In the genomic region with DNA sequence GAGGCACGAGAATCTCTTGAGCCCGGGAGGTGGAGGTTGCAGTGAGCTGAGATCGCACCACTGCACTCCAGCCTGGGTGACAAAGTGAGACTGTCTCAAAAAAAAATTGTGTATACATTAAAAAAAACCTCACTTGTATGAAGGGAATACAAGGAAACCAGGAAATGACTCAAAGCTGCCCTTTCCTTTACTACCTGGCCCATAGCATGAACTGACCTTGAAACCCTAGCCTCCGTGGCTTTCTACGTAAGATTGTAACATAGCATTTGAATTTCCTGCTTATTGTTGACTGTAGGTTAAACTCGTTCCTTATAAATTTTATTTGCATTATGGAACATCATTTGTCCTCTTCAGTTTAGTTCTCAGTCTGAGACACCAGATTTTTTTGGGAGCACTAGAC, we compare ENCODE assay signal across 9 cellular contexts. TPM values are rescaled to one million over a fixed set of nuclear protein-coding genes. Genes with fewer than 3 reads are reported as not detected.
DNase-seq lines count a peak whose midpoint lies in the region; ATAC-seq, FAIRE-seq and TF ChIP-seq lines count a peak whose summit lies in the region.
"Had no signal": no experiment of that assay in that cellular context is flagged by ENCODE, and none has a peak within 500 bp of the region (broad histone marks: within the 10 kb centered on the region; RNA-seq: fewer than 3 reads in every experiment).

No MANE protein-coding gene starts in this region.

- 43 to 55% (median 52%) methylated on average over 6 of the region's 6 CpGs for WGBS in small intestine, 3 donors

- no peak overlapping the region for H3K4me3 ChIP-seq in epithelial cell of esophagus (ENCODE audit: low read length)
- no peak overlapping the region for H3K4me3 ChIP-seq in small intestine (ENCODE audit: low read depth in 1 of 2, low read length in 2 of 2)

- no peak for FAIRE-seq in RCC 7860 (lab: Jason Lieb, UNC)
- no peak for FAIRE-seq in small intestine (lab: Jason Lieb, UNC)

- intact Hi-C loops in left ventricle myocardium superior (cut with micrococcal nuclease) = no loop called here

- DNase-seq in ELR (ENCODE audit: low read depth) = peak; percentile 91
- DNase-seq in RCC 7860 (ENCODE audit: low spot score) = peak; percentile 54
- DNase-seq in epithelial cell of esophagus (ENCODE audit: low read depth) = peak; percentile 86
- DNase-seq in small intestine = peak; percentile 82
- no peak for DNase-seq in stimulated activated naive CD4-positive, alpha-beta T cell treated with Interleukin-2 at 50 U/mL for 16 hours (lab: John Stamatoyannopoulos, UW)
- DNase-seq in DMS79 (lab: John Stamatoyannopoulos, UW) = no peak
- no peak for DNase-seq in left ventricle myocardium superior
- DNase-seq: NCI-H187 treated with DMSO at 0.1 percent for 48 hours had no signal

- no peaks in the 10 kb centered on the region for H3K36me3 ChIP-seq in small intestine (ENCODE audit: control insufficient read depth in 2 of 2, insufficient read depth in 2 of 2, low read length in 2 of 2)

- H3K9me3 ChIP-seq in small intestine (ENCODE audit: control insufficient read depth, low read depth) = no peaks in the 10 kb centered on the region

- ATAC-seq in HG02571 (IDR thresholded peaks at IDR 0.05; ENCODE audit: unreplicated experiment) (no peak), left ventricle myocardium superior (no peak)

- H3K27ac ChIP-seq in small intestine (ENCODE audit: low read depth in 1 of 2, low read length in 1 of 2) = peak overlapping the region; percentile 13 to 84

- no peak for TF ChIP-seq CTCF in epithelial cell of esophagus (IDR thresholded peaks at IDR 0.05; ENCODE audit: insufficient read depth, low read depth, low read length, missing control alignments)

- H3K4me1 ChIP-seq in small intestine (ENCODE audit: control insufficient read depth in 2 of 2, insufficient read depth in 1 of 2, low read depth in 1 of 2, low read length in 1 of 2) = no peaks in the 10 kb centered on the region

- no peaks in the 10 kb centered on the region for H3K27me3 ChIP-seq in small intestine (ENCODE audit: control insufficient read depth in 2 of 2, insufficient read depth in 2 of 2, low read length in 2 of 2)

RNA-seq across cellular contexts. Expression of gene DDX47, which starts 9.1 kb away (rescaled TPM):
- 10 to 100 TPM; 25.5 to 33.6 (median 33.5) TPM for polyA plus RNA-seq in small intestine
- 29.9 TPM for total RNA-seq in left ventricle myocardium superior

RNA-seq across cellular contexts. Expression of gene APOLD1, which starts 18.6 kb away (rescaled TPM):
- polyA plus RNA-seq in small intestine = 10 to 100 TPM in 1 of 3 donors, 1 to 10 TPM in 1, under 1 TPM in 1; 0.22 to 29.9 (median 1.9) TPM
- total RNA-seq in left ventricle myocardium superior = 21.3 TPM

Comparison
In these comparisons a context has a peak if more than half of its experiments do, and no peak if none do; other contexts are left out.
1. DNase-seq: peak in ELR (single experiment), RCC 7860 (single experiment), epithelial cell of esophagus (single experiment) and small intestine (single experiment); none in stimulated activated naive CD4-positive, alpha-beta T cell treated with Interleukin-2 at 50 U/mL for 16 hours (single experiment), DMS79 (single experiment) and left ventricle myocardium superior (single experiment).